In genomic region chr11:130916238-130916855, GRCh38 we compare ENCODE assay signal across 8 cellular contexts. TPM values are rescaled to one million over a fixed set of nuclear protein-coding genes. Genes with fewer than 3 reads are reported as not detected.
DNase-seq lines count a peak whose midpoint lies in the region; ATAC-seq and TF ChIP-seq lines count a peak whose summit lies in the region.

SNX19 (minus strand) TSS chr11:130916479; CDS start chr11:130915939, 540 bp downstream.

- DNase-seq in HFF-Myc (ENCODE audit: extremely low read depth, low read depth) (peak; percentile 67), MV-4-11 (lab: John Stamatoyannopoulos, UW) (peak; percentile 83), SKM-1 treated with dmso at 0.1 percent for 144 hours (lab: John Stamatoyannopoulos, UW; ENCODE audit: unreplicated experiment) (peak; percentile 73), glutamatergic neuron (peak; percentile 96), osteocyte (ENCODE audit: extremely low spot score, unreplicated experiment) (peak; percentile 98), thoracic aorta (ENCODE audit: low spot score) (peak; percentile 51)

- TF ChIP-seq CTCF in HFF-Myc (IDR thresholded peaks at IDR 0.05; ENCODE audit: low read depth, low read length, missing control alignments) = peak; percentile 87
- TF ChIP-seq CTCF in glutamatergic neuron (IDR thresholded peaks at IDR 0.05; ENCODE audit: partially characterized antibody, unreplicated experiment) = peak; percentile 95
- TF ChIP-seq CTCF in osteocyte (IDR thresholded peaks at IDR 0.05) = peak; percentile 99
- peak; percentile 92 for TF ChIP-seq CTCF in thoracic aorta (IDR thresholded peaks at IDR 0.05)

- peak; percentile 87 for TF ChIP-seq POLR2A in GM10847 (IDR thresholded peaks at IDR 0.05; ENCODE audit: extremely low read depth, insufficient read length)

- H3K9me3 ChIP-seq in thoracic aorta = no peaks in the 10 kb centered on the region

- no peaks in the 10 kb centered on the region for H3K27me3 ChIP-seq in thoracic aorta (replicated peaks; ENCODE audit: insufficient read depth)

- H3K4me3 Mint-ChIP-seq in activated naive CD8-positive, alpha-beta T cell = peak within 1 kb of the TSS; percentile 87
- H3K4me3 Mint-ChIP-seq in glutamatergic neuron (ENCODE audit: unreplicated experiment) = peak within 1 kb of the TSS; percentile 85
- peak within 1 kb of the TSS; percentile 79 for H3K4me3 Mint-ChIP-seq in osteocyte (ENCODE audit: unreplicated experiment)

- H3K27ac ChIP-seq in thoracic aorta = peak within 1 kb of the TSS; percentile 88 to 92

- H3K4me3 ChIP-seq in HFF-Myc (replicated peaks; ENCODE audit: low read depth, low read length) = peak within 1 kb of the TSS; percentile 76
- H3K4me3 ChIP-seq in thoracic aorta = peak within 1 kb of the TSS; percentile 93

- peak within 1 kb of the TSS; percentile 83 for H3K27ac Mint-ChIP-seq in activated naive CD8-positive, alpha-beta T cell
- peak within 1 kb of the TSS; percentile 79 for H3K27ac Mint-ChIP-seq in glutamatergic neuron (ENCODE audit: unreplicated experiment)
- peak within 1 kb of the TSS; percentile 81 for H3K27ac Mint-ChIP-seq in osteocyte (ENCODE audit: unreplicated experiment)

- peaks cover 21% of the 10 kb centered on the region for H3K4me1 Mint-ChIP-seq in activated naive CD8-positive, alpha-beta T cell (ENCODE audit: low read depth)
- peaks cover 4% of the 10 kb centered on the region for H3K4me1 Mint-ChIP-seq in glutamatergic neuron (ENCODE audit: low read depth, unreplicated experiment)
- H3K4me1 Mint-ChIP-seq in osteocyte (ENCODE audit: unreplicated experiment) = peaks cover 20% of the 10 kb centered on the region

- peak; percentile 86 for ATAC-seq in thoracic aorta (ENCODE audit: insufficient number of reproducible peaks, low FRiP score, low read depth)

- peaks cover 15% of the 10 kb centered on the region for H3K9me3 Mint-ChIP-seq in activated naive CD8-positive, alpha-beta T cell (ENCODE audit: low read depth)
- H3K9me3 Mint-ChIP-seq in glutamatergic neuron (ENCODE audit: unreplicated experiment) = peaks cover 5% of the 10 kb centered on the region
- no peaks in the 10 kb centered on the region for H3K9me3 Mint-ChIP-seq in osteocyte (ENCODE audit: unreplicated experiment)

- peaks cover 28% of the 10 kb centered on the region for H3K36me3 Mint-ChIP-seq in activated naive CD8-positive, alpha-beta T cell
- no peaks in the 10 kb centered on the region for H3K36me3 Mint-ChIP-seq in glutamatergic neuron (ENCODE audit: unreplicated experiment)
- H3K36me3 Mint-ChIP-seq in osteocyte (ENCODE audit: unreplicated experiment) = peaks cover 15% of the 10 kb centered on the region

- H3K27me3 Mint-ChIP-seq in activated naive CD8-positive, alpha-beta T cell = peaks cover 2% of the 10 kb centered on the region
- peaks cover 4% of the 10 kb centered on the region for H3K27me3 Mint-ChIP-seq in glutamatergic neuron (ENCODE audit: unreplicated experiment)
- peaks cover 24% of the 10 kb centered on the region for H3K27me3 Mint-ChIP-seq in osteocyte (ENCODE audit: unreplicated experiment)

- peaks cover 11% of the 10 kb centered on the region for H3K36me3 ChIP-seq in thoracic aorta

- peaks cover 15 to 33% of the 10 kb centered on the region in 2 donors for H3K4me1 ChIP-seq in thoracic aorta (ENCODE audit: control insufficient read depth in 1 of 2, low read depth in 2 of 2)

RNA-seq across cellular contexts. Expression of gene SNX19, which starts in this region (rescaled TPM):
- total RNA-seq in glutamatergic neuron (ENCODE audit: unreplicated experiment) (65.5 TPM), osteocyte (68.4 and 71.1 TPM in 2 replicates), thoracic aorta (100 to 1,000 TPM; 102 to 126 TPM)

Comparison
In these comparisons a context has a peak if more than half of its experiments do, and no peak if none do; other contexts are left out.
1. Peak in every context shown above with its lines: DNase-seq, ATAC-seq, H3K4me3 ChIP-seq and H3K27ac ChIP-seq.